ENCODE assay signal across 27 cellular contexts in the genomic region with DNA sequence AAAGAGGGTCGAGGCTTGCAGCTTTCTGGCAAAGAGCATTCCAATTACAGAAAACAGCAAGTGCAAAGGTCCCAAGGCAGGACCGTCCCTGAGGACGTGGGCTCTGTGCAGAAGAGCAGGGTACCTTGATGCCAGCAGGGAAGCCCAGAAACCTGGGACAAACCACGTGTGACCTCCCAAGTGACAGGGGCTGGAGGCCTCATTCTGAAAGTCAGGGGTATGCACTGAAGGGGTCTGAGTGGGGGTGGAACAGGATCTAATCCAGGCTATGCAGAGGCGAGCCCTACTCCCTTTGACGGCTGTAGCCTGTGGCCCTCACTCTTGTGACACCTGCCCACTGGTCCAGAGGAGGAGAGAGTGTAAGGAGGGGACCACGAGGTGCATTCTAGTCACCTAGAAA. TPM values are rescaled to one million over a fixed set of nuclear protein-coding genes. Genes with fewer than 3 reads are reported as not detected.
"Had no signal": no experiment of that assay in that cellular context is flagged by ENCODE, and none has a peak within 500 bp of the region (broad histone marks: within the 10 kb centered on the region; RNA-seq: fewer than 3 reads in every experiment).

No MANE protein-coding gene starts in this region.

- H3K9me3 ChIP-seq: gastroesophageal sphincter, ovary, prostate gland, testis, transverse colon had no signal

- H3K9me3 Mint-ChIP-seq: activated naive CD4-positive, alpha-beta T cell treated with anti-CD3 and anti-CD28 coated beads, Interleukin-2, amount 10 ng/mL, durations not matched to agents 7 days and 5 days; activated naive CD8-positive, alpha-beta T cell treated with anti-CD3 and anti-CD28 coated beads, Interleukin-2, amount 10 ng/mL, durations not matched to agents 7 days and 5 days; T-cell; T-helper 2 cell treated with Interferon-gamma antibody and Interleukin-4, amounts not matched to agents 5 μg/mL and 100 μg/mL, for 36 hours had no signal

- H3K27me3 ChIP-seq: gastroesophageal sphincter, hepatocyte, ovary, testis, transverse colon had no signal

- ATAC-seq: gastroesophageal sphincter had no signal

- H3K36me3 ChIP-seq: ovary, prostate gland, transverse colon had no signal

- H3K27ac ChIP-seq: gastroesophageal sphincter, hepatocyte, ovary, prostate gland, skin epidermis, testis, transverse colon had no signal

- H3K4me3 ChIP-seq: gastroesophageal sphincter, hepatocyte, ovary, prostate gland, skin epidermis, testis, transverse colon had no signal

- H3K36me3 Mint-ChIP-seq: activated naive CD8-positive, alpha-beta T cell treated with anti-CD3 and anti-CD28 coated beads, Interleukin-2, amount 10 ng/mL, durations not matched to agents 7 days and 5 days had no signal

- H3K27ac Mint-ChIP-seq: activated CD4-positive, alpha-beta T cell treated with anti-CD3 and anti-CD28 coated beads for 36 hours; activated naive CD4-positive, alpha-beta T cell treated with anti-CD3 and anti-CD28 coated beads, Interleukin-2, amount 10 ng/mL, durations not matched to agents 7 days and 5 days; activated naive CD8-positive, alpha-beta T cell treated with anti-CD3 and anti-CD28 coated beads, Interleukin-2, amount 10 ng/mL, durations not matched to agents 7 days and 5 days; T-cell had no signal

- H3K4me3 Mint-ChIP-seq: activated CD4-positive, alpha-beta T cell treated with anti-CD3 and anti-CD28 coated beads for 36 hours; activated naive CD4-positive, alpha-beta T cell treated with anti-CD3 and anti-CD28 coated beads, Interleukin-2, amount 10 ng/mL, durations not matched to agents 7 days and 5 days; activated naive CD8-positive, alpha-beta T cell treated with anti-CD3 and anti-CD28 coated beads, Interleukin-2, amount 10 ng/mL, durations not matched to agents 7 days and 5 days; T-cell; T-helper 2 cell treated with Interferon-gamma antibody and Interleukin-4, amounts not matched to agents 5 μg/mL and 100 μg/mL, for 36 hours had no signal

- H3K27me3 Mint-ChIP-seq: activated CD4-positive, alpha-beta T cell treated with anti-CD3 and anti-CD28 coated beads for 36 hours; activated naive CD4-positive, alpha-beta T cell treated with anti-CD3 and anti-CD28 coated beads, Interleukin-2, amount 10 ng/mL, durations not matched to agents 7 days and 5 days; T-cell had no signal

- H3K4me1 ChIP-seq: gastroesophageal sphincter, prostate gland, testis, transverse colon had no signal

- DNase-seq: activated CD4-positive, CD25-positive, alpha-beta regulatory T cell; activated effector memory CD4-positive, alpha-beta T cell treated with anti-CD3 and anti-CD28 coated beads, Interleukin-2, amount 50 U/mL, for 16 hours; central memory CD4-positive, alpha-beta T cell; left cardiac atrium; stimulated activated CD4-positive, alpha-beta T cell treated with anti-CD3 and anti-CD28 coated beads, Interleukin-4, amount 100 ng/mL, for 4 hours; stimulated activated naive CD4-positive, alpha-beta T cell; transverse colon had no signal

RNA-seq across cellular contexts. Expression of a gene that starts 22.9 kb away (rescaled TPM):
- total RNA-seq: astrocyte, fibroblast of lung, fibroblast of villous mesenchyme had no signal

RNA-seq across cellular contexts. Expression of a gene that starts 31.4 kb away (rescaled TPM):
- total RNA-seq: activated CD4-positive, alpha-beta T cell treated with anti-CD3 and anti-CD28 coated beads for 36 hours; activated naive CD8-positive, alpha-beta T cell treated with anti-CD3 and anti-CD28 coated beads, Interleukin-2, amount 10 ng/mL, durations not matched to agents 7 days and 5 days; astrocyte; dermis microvascular lymphatic vessel endothelial cell; endothelial cell of umbilical vein; fibroblast of lung; fibroblast of villous mesenchyme; gastroesophageal sphincter; hepatocyte; left cardiac atrium; left ventricle myocardium superior; lung microvascular endothelial cell; mucosa of gallbladder; ovary; prostate gland; sciatic nerve; transverse colon had no signal

RNA-seq across cellular contexts. Expression of a gene that starts 49.9 kb away (rescaled TPM):
- total RNA-seq: activated naive CD8-positive, alpha-beta T cell treated with anti-CD3 and anti-CD28 coated beads, Interleukin-2, amount 10 ng/mL, durations not matched to agents 7 days and 5 days had no signal
